Comparison of ENCODE assay signal across 8 cellular contexts in the genomic region with DNA sequence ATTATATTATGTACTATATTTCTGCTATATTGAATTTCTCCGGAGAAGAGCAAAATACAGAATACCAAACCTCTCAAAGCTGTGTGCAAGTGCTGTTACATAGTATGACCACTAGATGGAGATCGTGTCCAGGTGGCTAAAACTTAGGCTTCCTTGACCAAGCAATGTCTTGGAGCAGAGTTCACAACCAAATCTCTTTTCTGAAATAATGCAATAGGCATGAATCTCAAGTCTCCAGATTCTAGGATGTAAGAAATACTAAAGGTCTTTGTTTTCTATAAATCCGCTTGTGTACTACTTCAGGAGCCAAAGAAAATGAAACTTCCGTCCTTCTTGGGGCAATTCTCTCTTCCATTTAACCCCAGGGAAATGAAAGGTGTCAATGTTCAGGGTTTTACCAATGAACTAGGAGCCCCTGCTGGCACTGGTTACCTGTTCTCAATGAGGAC.
DNase-seq lines count a peak whose midpoint lies in the region; ATAC-seq and TF ChIP-seq lines count a peak whose summit lies in the region.

No MANE protein-coding gene starts in this region.

- no peak overlapping the region for H3K4me3 ChIP-seq in CD4-positive, alpha-beta memory T cell (ENCODE audit: low read length in 2 of 2)
- H3K4me3 ChIP-seq in LNCaP clone FGC (ENCODE audit: low read depth, low read length) (no peak overlapping the region), RWPE2 (ENCODE audit: severe bottlenecking) (no peak overlapping the region)

- intact Hi-C loops in CD4-positive, alpha-beta memory T cell (cut with micrococcal nuclease): loop anchor here (1.0 kb wide), 2 partner anchors 424 to 529 kb away; no protein-coding TSS in a partner anchor
- intact Hi-C loops in natural killer cell (cut with micrococcal nuclease): loop anchor here (1.0 to 10.0 kb wide), 3 partner anchors 424 to 1450 kb away; no protein-coding TSS in a partner anchor

- peak; percentile 78 for ATAC-seq in RWPE2 (ENCODE audit: low read depth)
- ATAC-seq in natural killer cell: peak; percentile 72 to 83 (median 75)

- H3K27me3 ChIP-seq in CD4-positive, alpha-beta memory T cell (ENCODE audit: insufficient read depth, low read length): no peaks in the 10 kb centered on the region
- H3K27me3 ChIP-seq in RWPE2 (ENCODE audit: insufficient read depth, poor library complexity, severe bottlenecking): peaks cover 3% of the 10 kb centered on the region

- peaks cover 7 to 13% of the 10 kb centered on the region in 2 donors for H3K27me3 Mint-ChIP-seq in CD4-positive, alpha-beta memory T cell
- peaks cover 5 to 11% of the 10 kb centered on the region in 2 donors for H3K27me3 Mint-ChIP-seq in natural killer cell (ENCODE audit: low read depth in 2 of 2)
- H3K27me3 Mint-ChIP-seq in activated naive CD8-positive, alpha-beta T cell treated with anti-CD3 and anti-CD28 coated beads for 36 hours: peaks cover 22% of the 10 kb centered on the region

- H3K27ac ChIP-seq in CD4-positive, alpha-beta memory T cell (ENCODE audit: low read depth, low read length): no peak overlapping the region
- H3K27ac ChIP-seq in RWPE2 (ENCODE audit: poor library complexity, severe bottlenecking): no peak overlapping the region

- no peaks in the 10 kb centered on the region for H3K36me3 Mint-ChIP-seq in CD4-positive, alpha-beta memory T cell
- H3K36me3 Mint-ChIP-seq in natural killer cell: no peaks in the 10 kb centered on the region
- no peaks in the 10 kb centered on the region for H3K36me3 Mint-ChIP-seq in activated naive CD8-positive, alpha-beta T cell treated with anti-CD3 and anti-CD28 coated beads for 36 hours

- TF ChIP-seq CTCF in LNCaP clone FGC (IDR thresholded peaks at IDR 0.05; ENCODE audit: control insufficient read depth, extremely low read depth, insufficient read depth) (peak; percentile 93), RWPE2 (IDR thresholded peaks at IDR 0.05; ENCODE audit: poor library complexity, severe bottlenecking) (peak; percentile 99), natural killer cell (IDR thresholded peaks at IDR 0.05) (peak; percentile 97)

- POLR2A ChIA-PET in CD4-positive, alpha-beta memory T cell (lab: Charles Lee; ENCODE audit: partially characterized antibody): no interaction called here

- no peaks in the 10 kb centered on the region for H3K9me3 Mint-ChIP-seq in CD4-positive, alpha-beta memory T cell
- no peaks in the 10 kb centered on the region for H3K9me3 Mint-ChIP-seq in natural killer cell
- no peaks in the 10 kb centered on the region for H3K9me3 Mint-ChIP-seq in activated naive CD8-positive, alpha-beta T cell treated with anti-CD3 and anti-CD28 coated beads for 36 hours

- no peaks in the 10 kb centered on the region for H3K36me3 ChIP-seq in CD4-positive, alpha-beta memory T cell (ENCODE audit: insufficient read depth, low read length)
- no peaks in the 10 kb centered on the region for H3K36me3 ChIP-seq in RWPE2 (ENCODE audit: low read depth)

- DNase-seq in CD4-positive, alpha-beta memory T cell: peak in 4 of 5 donors; percentile 15 to 28 (median 24)
- DNase-seq in GM19238 (ENCODE audit: insufficient read length, low spot score) (peak; percentile 23), LNCaP clone FGC (ENCODE audit: low read depth) (no peak), RWPE2 (ENCODE audit: low spot score) (no peak), fibroblast of gingiva (ENCODE audit: low read depth) (peak; percentile 62), natural killer cell (no peak), ecto neural progenitor cell (ENCODE audit: low spot score) (no peak)
- no peak for DNase-seq in activated naive CD8-positive, alpha-beta T cell treated with anti-CD3 and anti-CD28 coated beads for 36 hours

- H3K9me3 ChIP-seq in CD4-positive, alpha-beta memory T cell (ENCODE audit: control insufficient read depth in 1 of 2, low read length in 2 of 2): no peaks in the 10 kb centered on the region
- no peaks in the 10 kb centered on the region for H3K9me3 ChIP-seq in RWPE2 (ENCODE audit: severe bottlenecking)

- H3K4me1 ChIP-seq in CD4-positive, alpha-beta memory T cell (ENCODE audit: insufficient read depth, low read length): no peaks in the 10 kb centered on the region
- no peaks in the 10 kb centered on the region for H3K4me1 ChIP-seq in RWPE2 (ENCODE audit: insufficient read depth, poor library complexity, severe bottlenecking)

- CTCF ChIA-PET in CD4-positive, alpha-beta memory T cell (lab: Charles Lee; ENCODE audit: partially characterized antibody): interaction anchor here (0.6 to 4.1 kb wide), 9 partner anchors 10 to 477 kb away, joined by 3 to 36 read pairs (median 5); a partner anchor contains a TSS

- no peak overlapping the region for H3K27ac Mint-ChIP-seq in CD4-positive, alpha-beta memory T cell
- no peak overlapping the region for H3K27ac Mint-ChIP-seq in natural killer cell
- H3K27ac Mint-ChIP-seq in activated naive CD8-positive, alpha-beta T cell treated with anti-CD3 and anti-CD28 coated beads for 36 hours: no peak overlapping the region

- H3K4me3 Mint-ChIP-seq in CD4-positive, alpha-beta memory T cell: no peak overlapping the region
- H3K4me3 Mint-ChIP-seq in natural killer cell: no peak overlapping the region
- no peak overlapping the region for H3K4me3 Mint-ChIP-seq in activated naive CD8-positive, alpha-beta T cell treated with anti-CD3 and anti-CD28 coated beads for 36 hours

- H3K4me1 Mint-ChIP-seq in CD4-positive, alpha-beta memory T cell: peaks cover 0 to 2% (median 0%) of the 10 kb centered on the region in 4 donors
- H3K4me1 Mint-ChIP-seq in natural killer cell: peaks cover 16% of the 10 kb centered on the region in 2 donors
- no peaks in the 10 kb centered on the region for H3K4me1 Mint-ChIP-seq in activated naive CD8-positive, alpha-beta T cell treated with anti-CD3 and anti-CD28 coated beads for 36 hours

Comparison
In these comparisons a context has a peak if more than half of its experiments do, and no peak if none do; other contexts are left out.
1. DNase-seq: peak in CD4-positive, alpha-beta memory T cell (4 of 5), GM19238 (single experiment) and fibroblast of gingiva (single experiment); none in LNCaP clone FGC (single experiment), RWPE2 (single experiment), natural killer cell (single experiment), ecto neural progenitor cell (single experiment) and activated naive CD8-positive, alpha-beta T cell treated with anti-CD3 and anti-CD28 coated beads for 36 hours (single experiment).
2. Peak in every context shown above with its lines, with median percentiles within 50 percentile points of each other: CTCF ChIP-seq.